Comparison of ENCODE assay signal across 1 cellular context in the genomic region with DNA sequence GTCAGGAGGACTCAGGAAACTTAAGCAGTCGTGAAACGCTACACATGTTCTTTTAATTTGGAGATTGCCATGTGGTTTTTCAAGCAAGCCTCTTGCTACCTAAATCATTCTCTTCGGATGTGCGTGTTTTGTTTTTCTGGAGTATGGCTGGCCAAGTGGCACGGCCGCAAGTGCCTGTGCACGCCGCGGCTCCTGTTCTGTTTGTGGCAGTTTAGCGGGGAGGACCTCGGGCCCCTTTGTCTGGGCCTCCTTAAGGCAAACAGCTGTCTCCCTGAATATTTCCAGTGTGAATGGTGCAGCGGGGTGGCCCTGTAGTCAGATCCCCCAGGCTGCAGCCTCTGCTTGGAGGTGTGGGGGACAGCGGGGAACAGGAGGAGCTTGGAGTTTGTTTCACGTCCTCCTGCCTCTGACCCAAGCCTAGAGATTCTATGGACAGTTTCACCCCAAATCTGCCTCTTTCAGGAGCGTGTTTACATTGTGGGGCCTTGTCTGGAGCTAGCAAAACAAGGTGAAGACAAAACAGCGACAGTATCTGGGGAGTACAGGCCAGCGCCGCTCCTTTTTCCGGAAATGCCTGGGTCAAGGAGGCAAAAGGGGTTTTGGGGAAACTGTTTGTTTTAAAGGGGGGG.
TF ChIP-seq lines count a peak whose summit lies in the region.

No MANE protein-coding gene starts in this region.

TF ChIP-seq in HepG2, 621 proteins besides CTCF, POLR2A, EP300 and RAD21 (continued from another document):
- TF ChIP-seq, protein P1, sequence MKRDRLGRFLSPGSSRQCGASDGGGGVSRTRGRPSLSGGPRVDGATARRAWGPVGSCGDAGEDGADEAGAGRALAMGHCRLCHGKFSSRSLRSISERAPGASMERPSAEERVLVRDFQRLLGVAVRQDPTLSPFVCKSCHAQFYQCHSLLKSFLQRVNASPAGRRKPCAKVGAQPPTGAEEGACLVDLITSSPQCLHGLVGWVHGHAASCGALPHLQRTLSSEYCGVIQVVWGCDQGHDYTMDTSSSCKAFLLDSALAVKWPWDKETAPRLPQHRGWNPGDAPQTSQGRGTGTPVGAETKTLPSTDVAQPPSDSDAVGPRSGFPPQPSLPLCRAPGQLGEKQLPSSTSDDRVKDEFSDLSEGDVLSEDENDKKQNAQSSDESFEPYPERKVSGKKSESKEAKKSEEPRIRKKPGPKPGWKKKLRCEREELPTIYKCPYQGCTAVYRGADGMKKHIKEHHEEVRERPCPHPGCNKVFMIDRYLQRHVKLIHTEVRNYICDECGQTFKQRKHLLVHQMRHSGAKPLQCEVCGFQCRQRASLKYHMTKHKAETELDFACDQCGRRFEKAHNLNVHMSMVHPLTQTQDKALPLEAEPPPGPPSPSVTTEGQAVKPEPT (CRISPR knock-in tag; IDR thresholded peaks at IDR 0.05; ENCODE audit: low read depth) = peak; percentile 29; the same call in 1 of the 2 replicates
- peak; percentile 29; the same call in 1 of the 2 replicates for TF ChIP-seq ELF1 (CRISPR knock-in tag; IDR thresholded peaks at IDR 0.05)
- no peak for TF ChIP-seq ZNF446 (CRISPR knock-in tag; IDR thresholded peaks at IDR 0.05)
- TF ChIP-seq NRL (CRISPR knock-in tag; IDR thresholded peaks at IDR 0.05; ENCODE audit: borderline replicate concordance) = peak; percentile 20; the same call in 1 of the 2 replicates
- TF ChIP-seq POLR2G (IDR thresholded peaks at IDR 0.05; ENCODE audit: low read depth, low read length) = peak; percentile 70
- TF ChIP-seq, protein P2, sequence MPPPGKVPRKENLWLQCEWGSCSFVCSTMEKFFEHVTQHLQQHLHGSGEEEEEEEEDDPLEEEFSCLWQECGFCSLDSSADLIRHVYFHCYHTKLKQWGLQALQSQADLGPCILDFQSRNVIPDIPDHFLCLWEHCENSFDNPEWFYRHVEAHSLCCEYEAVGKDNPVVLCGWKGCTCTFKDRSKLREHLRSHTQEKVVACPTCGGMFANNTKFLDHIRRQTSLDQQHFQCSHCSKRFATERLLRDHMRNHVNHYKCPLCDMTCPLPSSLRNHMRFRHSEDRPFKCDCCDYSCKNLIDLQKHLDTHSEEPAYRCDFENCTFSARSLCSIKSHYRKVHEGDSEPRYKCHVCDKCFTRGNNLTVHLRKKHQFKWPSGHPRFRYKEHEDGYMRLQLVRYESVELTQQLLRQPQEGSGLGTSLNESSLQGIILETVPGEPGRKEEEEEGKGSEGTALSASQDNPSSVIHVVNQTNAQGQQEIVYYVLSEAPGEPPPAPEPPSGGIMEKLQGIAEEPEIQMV (CRISPR knock-in tag; IDR thresholded peaks at IDR 0.05; ENCODE audit: low read depth) = 0 out of 2 replicates have a peak, but pooled peaks have one; percentile 40
- TF ChIP-seq, protein P3, sequence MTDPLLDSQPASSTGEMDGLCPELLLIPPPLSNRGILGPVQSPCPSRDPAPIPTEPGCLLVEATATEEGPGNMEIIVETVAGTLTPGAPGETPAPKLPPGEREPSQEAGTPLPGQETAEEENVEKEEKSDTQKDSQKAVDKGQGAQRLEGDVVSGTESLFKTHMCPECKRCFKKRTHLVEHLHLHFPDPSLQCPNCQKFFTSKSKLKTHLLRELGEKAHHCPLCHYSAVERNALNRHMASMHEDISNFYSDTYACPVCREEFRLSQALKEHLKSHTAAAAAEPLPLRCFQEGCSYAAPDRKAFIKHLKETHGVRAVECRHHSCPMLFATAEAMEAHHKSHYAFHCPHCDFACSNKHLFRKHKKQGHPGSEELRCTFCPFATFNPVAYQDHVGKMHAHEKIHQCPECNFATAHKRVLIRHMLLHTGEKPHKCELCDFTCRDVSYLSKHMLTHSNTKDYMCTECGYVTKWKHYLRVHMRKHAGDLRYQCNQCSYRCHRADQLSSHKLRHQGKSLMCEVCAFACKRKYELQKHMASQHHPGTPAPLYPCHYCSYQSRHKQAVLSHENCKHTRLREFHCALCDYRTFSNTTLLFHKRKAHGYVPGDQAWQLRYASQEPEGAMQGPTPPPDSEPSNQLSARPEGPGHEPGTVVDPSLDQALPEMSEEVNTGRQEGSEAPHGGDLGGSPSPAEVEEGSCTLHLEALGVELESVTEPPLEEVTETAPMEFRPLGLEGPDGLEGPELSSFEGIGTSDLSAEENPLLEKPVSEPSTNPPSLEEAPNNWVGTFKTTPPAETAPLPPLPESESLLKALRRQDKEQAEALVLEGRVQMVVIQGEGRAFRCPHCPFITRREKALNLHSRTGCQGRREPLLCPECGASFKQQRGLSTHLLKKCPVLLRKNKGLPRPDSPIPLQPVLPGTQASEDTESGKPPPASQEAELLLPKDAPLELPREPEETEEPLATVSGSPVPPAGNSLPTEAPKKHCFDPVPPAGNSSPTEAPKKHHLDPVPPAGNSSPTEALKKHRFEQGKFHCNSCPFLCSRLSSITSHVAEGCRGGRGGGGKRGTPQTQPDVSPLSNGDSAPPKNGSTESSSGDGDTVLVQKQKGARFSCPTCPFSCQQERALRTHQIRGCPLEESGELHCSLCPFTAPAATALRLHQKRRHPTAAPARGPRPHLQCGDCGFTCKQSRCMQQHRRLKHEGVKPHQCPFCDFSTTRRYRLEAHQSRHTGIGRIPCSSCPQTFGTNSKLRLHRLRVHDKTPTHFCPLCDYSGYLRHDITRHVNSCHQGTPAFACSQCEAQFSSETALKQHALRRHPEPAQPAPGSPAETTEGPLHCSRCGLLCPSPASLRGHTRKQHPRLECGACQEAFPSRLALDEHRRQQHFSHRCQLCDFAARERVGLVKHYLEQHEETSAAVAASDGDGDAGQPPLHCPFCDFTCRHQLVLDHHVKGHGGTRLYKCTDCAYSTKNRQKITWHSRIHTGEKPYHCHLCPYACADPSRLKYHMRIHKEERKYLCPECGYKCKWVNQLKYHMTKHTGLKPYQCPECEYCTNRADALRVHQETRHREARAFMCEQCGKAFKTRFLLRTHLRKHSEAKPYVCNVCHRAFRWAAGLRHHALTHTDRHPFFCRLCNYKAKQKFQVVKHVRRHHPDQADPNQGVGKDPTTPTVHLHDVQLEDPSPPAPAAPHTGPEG (CRISPR knock-in tag; IDR thresholded peaks at IDR 0.05) = no peak
- TF ChIP-seq, protein P4, sequence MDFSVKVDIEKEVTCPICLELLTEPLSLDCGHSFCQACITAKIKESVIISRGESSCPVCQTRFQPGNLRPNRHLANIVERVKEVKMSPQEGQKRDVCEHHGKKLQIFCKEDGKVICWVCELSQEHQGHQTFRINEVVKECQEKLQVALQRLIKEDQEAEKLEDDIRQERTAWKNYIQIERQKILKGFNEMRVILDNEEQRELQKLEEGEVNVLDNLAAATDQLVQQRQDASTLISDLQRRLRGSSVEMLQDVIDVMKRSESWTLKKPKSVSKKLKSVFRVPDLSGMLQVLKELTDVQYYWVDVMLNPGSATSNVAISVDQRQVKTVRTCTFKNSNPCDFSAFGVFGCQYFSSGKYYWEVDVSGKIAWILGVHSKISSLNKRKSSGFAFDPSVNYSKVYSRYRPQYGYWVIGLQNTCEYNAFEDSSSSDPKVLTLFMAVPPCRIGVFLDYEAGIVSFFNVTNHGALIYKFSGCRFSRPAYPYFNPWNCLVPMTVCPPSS (IDR thresholded peaks at IDR 0.05) = no peak
- TF ChIP-seq, protein P5, sequence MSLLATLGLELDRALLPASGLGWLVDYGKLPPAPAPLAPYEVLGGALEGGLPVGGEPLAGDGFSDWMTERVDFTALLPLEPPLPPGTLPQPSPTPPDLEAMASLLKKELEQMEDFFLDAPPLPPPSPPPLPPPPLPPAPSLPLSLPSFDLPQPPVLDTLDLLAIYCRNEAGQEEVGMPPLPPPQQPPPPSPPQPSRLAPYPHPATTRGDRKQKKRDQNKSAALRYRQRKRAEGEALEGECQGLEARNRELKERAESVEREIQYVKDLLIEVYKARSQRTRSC (CRISPR knock-in tag; IDR thresholded peaks at IDR 0.05; ENCODE audit: low read depth) = 0 out of 2 replicates have a peak, but pooled peaks have one; percentile 34
- TF ChIP-seq MIER3 (CRISPR knock-in tag; IDR thresholded peaks at IDR 0.05; ENCODE audit: borderline replicate concordance) = peak; percentile 11; the same call in 1 of the 2 replicates
- no peak for TF ChIP-seq SOX6 (IDR thresholded peaks at IDR 0.05)
- peak; percentile 14; the same call in 1 of the 2 replicates for TF ChIP-seq SOX6 (CRISPR knock-in tag; IDR thresholded peaks at IDR 0.05)
- TF ChIP-seq SRY (CRISPR knock-in tag; IDR thresholded peaks at IDR 0.05) = peak; percentile 47; the same call in 1 of the 2 replicates
- TF ChIP-seq, protein P6, sequence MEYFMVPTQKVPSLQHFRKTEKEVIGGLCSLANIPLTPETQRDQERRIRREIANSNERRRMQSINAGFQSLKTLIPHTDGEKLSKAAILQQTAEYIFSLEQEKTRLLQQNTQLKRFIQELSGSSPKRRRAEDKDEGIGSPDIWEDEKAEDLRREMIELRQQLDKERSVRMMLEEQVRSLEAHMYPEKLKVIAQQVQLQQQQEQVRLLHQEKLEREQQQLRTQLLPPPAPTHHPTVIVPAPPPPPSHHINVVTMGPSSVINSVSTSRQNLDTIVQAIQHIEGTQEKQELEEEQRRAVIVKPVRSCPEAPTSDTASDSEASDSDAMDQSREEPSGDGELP (IDR thresholded peaks at IDR 0.05; ENCODE audit: borderline replicate concordance, low read depth) = peak; percentile 68; the same call in 1 of the 2 replicates
- TF ChIP-seq, protein P7, sequence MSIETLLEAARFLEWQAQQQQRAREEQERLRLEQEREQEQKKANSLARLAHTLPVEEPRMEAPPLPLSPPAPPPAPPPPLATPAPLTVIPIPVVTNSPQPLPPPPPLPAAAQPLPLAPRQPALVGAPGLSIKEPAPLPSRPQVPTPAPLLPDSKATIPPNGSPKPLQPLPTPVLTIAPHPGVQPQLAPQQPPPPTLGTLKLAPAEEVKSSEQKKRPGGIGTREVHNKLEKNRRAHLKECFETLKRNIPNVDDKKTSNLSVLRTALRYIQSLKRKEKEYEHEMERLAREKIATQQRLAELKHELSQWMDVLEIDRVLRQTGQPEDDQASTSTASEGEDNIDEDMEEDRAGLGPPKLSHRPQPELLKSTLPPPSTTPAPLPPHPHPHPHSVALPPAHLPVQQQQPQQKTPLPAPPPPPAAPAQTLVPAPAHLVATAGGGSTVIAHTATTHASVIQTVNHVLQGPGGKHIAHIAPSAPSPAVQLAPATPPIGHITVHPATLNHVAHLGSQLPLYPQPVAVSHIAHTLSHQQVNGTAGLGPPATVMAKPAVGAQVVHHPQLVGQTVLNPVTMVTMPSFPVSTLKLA (IDR thresholded peaks at IDR 0.05) = 0 out of 2 replicates have a peak, but pooled peaks have one; percentile 8
- TF ChIP-seq, protein P8, sequence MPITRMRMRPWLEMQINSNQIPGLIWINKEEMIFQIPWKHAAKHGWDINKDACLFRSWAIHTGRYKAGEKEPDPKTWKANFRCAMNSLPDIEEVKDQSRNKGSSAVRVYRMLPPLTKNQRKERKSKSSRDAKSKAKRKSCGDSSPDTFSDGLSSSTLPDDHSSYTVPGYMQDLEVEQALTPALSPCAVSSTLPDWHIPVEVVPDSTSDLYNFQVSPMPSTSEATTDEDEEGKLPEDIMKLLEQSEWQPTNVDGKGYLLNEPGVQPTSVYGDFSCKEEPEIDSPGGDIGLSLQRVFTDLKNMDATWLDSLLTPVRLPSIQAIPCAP (CRISPR knock-in tag; IDR thresholded peaks at IDR 0.05; ENCODE audit: low read depth) = no peak
